ENCODE assay signal across 1 cellular context in the genomic region with DNA sequence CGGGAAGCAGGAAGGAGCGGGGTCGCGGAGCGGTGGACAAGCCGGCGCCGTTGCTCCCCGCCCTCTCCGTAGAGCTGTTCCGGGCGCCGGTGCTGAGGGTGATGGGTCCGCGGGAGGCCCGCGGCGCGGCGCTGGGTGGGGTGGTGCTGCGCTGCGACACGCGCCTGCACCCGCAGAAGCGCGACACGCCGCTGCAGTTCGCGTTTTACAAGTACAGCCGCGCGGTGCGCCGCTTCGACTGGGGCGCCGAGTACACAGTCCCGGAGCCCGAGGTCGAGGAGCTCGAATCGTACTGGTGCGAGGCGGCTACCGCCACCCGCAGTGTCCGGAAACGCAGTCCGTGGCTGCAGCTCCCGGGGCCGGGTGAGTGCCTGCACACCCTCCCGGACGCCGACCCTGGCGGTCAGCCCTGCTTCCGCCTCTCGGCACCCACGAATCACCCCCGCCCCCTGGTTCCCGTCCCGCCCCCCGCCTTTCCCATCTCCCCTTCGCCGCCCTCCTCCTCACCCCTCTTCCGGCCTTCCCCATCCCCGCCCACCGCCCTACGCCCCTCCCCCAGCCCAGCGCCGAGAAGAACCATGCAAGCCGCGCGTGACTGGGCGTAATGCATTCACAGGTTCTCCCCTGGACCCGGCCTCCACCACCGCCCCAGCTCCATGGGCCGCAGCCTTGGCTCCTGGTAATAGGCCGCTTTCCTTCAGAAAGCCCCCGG.
TF ChIP-seq lines count a peak whose summit lies in the region.

No MANE protein-coding gene starts in this region.

TF ChIP-seq in K562, 482 proteins besides CTCF, POLR2A, EP300 and RAD21 (continued from another document and continues in another):
- TF ChIP-seq, protein P1, sequence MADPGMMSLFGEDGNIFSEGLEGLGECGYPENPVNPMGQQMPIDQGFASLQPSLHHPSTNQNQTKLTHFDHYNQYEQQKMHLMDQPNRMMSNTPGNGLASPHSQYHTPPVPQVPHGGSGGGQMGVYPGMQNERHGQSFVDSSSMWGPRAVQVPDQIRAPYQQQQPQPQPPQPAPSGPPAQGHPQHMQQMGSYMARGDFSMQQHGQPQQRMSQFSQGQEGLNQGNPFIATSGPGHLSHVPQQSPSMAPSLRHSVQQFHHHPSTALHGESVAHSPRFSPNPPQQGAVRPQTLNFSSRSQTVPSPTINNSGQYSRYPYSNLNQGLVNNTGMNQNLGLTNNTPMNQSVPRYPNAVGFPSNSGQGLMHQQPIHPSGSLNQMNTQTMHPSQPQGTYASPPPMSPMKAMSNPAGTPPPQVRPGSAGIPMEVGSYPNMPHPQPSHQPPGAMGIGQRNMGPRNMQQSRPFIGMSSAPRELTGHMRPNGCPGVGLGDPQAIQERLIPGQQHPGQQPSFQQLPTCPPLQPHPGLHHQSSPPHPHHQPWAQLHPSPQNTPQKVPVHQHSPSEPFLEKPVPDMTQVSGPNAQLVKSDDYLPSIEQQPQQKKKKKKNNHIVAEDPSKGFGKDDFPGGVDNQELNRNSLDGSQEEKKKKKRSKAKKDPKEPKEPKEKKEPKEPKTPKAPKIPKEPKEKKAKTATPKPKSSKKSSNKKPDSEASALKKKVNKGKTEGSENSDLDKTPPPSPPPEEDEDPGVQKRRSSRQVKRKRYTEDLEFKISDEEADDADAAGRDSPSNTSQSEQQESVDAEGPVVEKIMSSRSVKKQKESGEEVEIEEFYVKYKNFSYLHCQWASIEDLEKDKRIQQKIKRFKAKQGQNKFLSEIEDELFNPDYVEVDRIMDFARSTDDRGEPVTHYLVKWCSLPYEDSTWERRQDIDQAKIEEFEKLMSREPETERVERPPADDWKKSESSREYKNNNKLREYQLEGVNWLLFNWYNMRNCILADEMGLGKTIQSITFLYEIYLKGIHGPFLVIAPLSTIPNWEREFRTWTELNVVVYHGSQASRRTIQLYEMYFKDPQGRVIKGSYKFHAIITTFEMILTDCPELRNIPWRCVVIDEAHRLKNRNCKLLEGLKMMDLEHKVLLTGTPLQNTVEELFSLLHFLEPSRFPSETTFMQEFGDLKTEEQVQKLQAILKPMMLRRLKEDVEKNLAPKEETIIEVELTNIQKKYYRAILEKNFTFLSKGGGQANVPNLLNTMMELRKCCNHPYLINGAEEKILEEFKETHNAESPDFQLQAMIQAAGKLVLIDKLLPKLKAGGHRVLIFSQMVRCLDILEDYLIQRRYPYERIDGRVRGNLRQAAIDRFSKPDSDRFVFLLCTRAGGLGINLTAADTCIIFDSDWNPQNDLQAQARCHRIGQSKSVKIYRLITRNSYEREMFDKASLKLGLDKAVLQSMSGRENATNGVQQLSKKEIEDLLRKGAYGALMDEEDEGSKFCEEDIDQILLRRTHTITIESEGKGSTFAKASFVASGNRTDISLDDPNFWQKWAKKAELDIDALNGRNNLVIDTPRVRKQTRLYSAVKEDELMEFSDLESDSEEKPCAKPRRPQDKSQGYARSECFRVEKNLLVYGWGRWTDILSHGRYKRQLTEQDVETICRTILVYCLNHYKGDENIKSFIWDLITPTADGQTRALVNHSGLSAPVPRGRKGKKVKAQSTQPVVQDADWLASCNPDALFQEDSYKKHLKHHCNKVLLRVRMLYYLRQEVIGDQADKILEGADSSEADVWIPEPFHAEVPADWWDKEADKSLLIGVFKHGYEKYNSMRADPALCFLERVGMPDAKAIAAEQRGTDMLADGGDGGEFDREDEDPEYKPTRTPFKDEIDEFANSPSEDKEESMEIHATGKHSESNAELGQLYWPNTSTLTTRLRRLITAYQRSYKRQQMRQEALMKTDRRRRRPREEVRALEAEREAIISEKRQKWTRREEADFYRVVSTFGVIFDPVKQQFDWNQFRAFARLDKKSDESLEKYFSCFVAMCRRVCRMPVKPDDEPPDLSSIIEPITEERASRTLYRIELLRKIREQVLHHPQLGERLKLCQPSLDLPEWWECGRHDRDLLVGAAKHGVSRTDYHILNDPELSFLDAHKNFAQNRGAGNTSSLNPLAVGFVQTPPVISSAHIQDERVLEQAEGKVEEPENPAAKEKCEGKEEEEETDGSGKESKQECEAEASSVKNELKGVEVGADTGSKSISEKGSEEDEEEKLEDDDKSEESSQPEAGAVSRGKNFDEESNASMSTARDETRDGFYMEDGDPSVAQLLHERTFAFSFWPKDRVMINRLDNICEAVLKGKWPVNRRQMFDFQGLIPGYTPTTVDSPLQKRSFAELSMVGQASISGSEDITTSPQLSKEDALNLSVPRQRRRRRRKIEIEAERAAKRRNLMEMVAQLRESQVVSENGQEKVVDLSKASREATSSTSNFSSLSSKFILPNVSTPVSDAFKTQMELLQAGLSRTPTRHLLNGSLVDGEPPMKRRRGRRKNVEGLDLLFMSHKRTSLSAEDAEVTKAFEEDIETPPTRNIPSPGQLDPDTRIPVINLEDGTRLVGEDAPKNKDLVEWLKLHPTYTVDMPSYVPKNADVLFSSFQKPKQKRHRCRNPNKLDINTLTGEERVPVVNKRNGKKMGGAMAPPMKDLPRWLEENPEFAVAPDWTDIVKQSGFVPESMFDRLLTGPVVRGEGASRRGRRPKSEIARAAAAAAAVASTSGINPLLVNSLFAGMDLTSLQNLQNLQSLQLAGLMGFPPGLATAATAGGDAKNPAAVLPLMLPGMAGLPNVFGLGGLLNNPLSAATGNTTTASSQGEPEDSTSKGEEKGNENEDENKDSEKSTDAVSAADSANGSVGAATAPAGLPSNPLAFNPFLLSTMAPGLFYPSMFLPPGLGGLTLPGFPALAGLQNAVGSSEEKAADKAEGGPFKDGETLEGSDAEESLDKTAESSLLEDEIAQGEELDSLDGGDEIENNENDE (IDR thresholded peaks at IDR 0.05; ENCODE audit: low read depth, low read length) = no peak
- TF ChIP-seq PHTF2 (CRISPR knock-in tag; IDR thresholded peaks at IDR 0.05) (no peak), ZNF239 (CRISPR knock-in tag; IDR thresholded peaks at IDR 0.05) (no peak), FOXA1 (IDR thresholded peaks at IDR 0.05; ENCODE audit: borderline replicate concordance) (no peak), ATF7 (IDR thresholded peaks at IDR 0.05) (peak; percentile 62; the same call in 1 of the 2 replicates), SMAD3 (CRISPR knock-in tag; conservative IDR thresholded peaks at IDR 0.05) (no peak), MEF2A (IDR thresholded peaks at IDR 0.05; ENCODE audit: control insufficient read depth, low read depth, low read length) (no peak), ZNF324 (CRISPR knock-in tag; IDR thresholded peaks at IDR 0.05) (no peak), CC2D1A (IDR thresholded peaks at IDR 0.05) (no peak), SUPT5H (IDR thresholded peaks at IDR 0.05) (peak; percentile 89), RHOXF2B (CRISPR knock-in tag; conservative IDR thresholded peaks at IDR 0.05) (no peak), OTX1 (CRISPR knock-in tag; IDR thresholded peaks at IDR 0.05) (no peak), ETV6 (IDR thresholded peaks at IDR 0.05; ENCODE audit: borderline replicate concordance in 1 of 2, low read depth in 2 of 2, low read length in 1 of 2) (0 out of 4 replicates have a peak, but pooled peaks of 1 of the 2 experiments have one; percentile 69), ETV6 (CRISPR knock-in tag; IDR thresholded peaks at IDR 0.05; ENCODE audit: borderline replicate concordance) (no peak), EGR1 (conservative IDR thresholded peaks at IDR 0.05) (0 out of 2 replicates have a peak, but pooled peaks have one; percentile 49), ZBED1 (IDR thresholded peaks at IDR 0.05) (no peak), HSF4 (CRISPR knock-in tag; IDR thresholded peaks at IDR 0.05; ENCODE audit: borderline replicate concordance) (no peak), BRF1 (IDR thresholded peaks at IDR 0.05; ENCODE audit: borderline replicate concordance, extremely low read depth, insufficient read length) (no peak), ZNF436 (CRISPR knock-in tag; IDR thresholded peaks at IDR 0.05) (no peak), GABPA (tag; conservative IDR thresholded peaks at IDR 0.05; ENCODE audit: low read depth) (peak; percentile 87), SMARCA4 (IDR thresholded peaks at IDR 0.05) (no peak), ZNF764 (CRISPR knock-in tag; IDR thresholded peaks at IDR 0.05; ENCODE audit: low read depth) (no peak; the same call in 1 of the 2 replicates), SMAD1 (IDR thresholded peaks at IDR 0.05; ENCODE audit: low read depth, low read length, partially characterized antibody) (peak; percentile 13), NR1H2 (CRISPR knock-in tag; IDR thresholded peaks at IDR 0.05) (no peak), ZNF75A (CRISPR knock-in tag; IDR thresholded peaks at IDR 0.05) (no peak), U2AF2 (optimal IDR thresholded peaks at IDR 0.05; ENCODE audit: low read depth, low read length) (no peak), ZNF224 (CRISPR knock-in tag; IDR thresholded peaks at IDR 0.05) (no peak)
- TF ChIP-seq, protein P2, sequence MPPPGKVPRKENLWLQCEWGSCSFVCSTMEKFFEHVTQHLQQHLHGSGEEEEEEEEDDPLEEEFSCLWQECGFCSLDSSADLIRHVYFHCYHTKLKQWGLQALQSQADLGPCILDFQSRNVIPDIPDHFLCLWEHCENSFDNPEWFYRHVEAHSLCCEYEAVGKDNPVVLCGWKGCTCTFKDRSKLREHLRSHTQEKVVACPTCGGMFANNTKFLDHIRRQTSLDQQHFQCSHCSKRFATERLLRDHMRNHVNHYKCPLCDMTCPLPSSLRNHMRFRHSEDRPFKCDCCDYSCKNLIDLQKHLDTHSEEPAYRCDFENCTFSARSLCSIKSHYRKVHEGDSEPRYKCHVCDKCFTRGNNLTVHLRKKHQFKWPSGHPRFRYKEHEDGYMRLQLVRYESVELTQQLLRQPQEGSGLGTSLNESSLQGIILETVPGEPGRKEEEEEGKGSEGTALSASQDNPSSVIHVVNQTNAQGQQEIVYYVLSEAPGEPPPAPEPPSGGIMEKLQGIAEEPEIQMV (tag; conservative IDR thresholded peaks at IDR 0.05; ENCODE audit: low read depth) = no peak
- TF ChIP-seq, protein P3, sequence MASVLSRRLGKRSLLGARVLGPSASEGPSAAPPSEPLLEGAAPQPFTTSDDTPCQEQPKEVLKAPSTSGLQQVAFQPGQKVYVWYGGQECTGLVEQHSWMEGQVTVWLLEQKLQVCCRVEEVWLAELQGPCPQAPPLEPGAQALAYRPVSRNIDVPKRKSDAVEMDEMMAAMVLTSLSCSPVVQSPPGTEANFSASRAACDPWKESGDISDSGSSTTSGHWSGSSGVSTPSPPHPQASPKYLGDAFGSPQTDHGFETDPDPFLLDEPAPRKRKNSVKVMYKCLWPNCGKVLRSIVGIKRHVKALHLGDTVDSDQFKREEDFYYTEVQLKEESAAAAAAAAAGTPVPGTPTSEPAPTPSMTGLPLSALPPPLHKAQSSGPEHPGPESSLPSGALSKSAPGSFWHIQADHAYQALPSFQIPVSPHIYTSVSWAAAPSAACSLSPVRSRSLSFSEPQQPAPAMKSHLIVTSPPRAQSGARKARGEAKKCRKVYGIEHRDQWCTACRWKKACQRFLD (CRISPR knock-in tag; IDR thresholded peaks at IDR 0.05) = no peak
- TF ChIP-seq, protein P4, sequence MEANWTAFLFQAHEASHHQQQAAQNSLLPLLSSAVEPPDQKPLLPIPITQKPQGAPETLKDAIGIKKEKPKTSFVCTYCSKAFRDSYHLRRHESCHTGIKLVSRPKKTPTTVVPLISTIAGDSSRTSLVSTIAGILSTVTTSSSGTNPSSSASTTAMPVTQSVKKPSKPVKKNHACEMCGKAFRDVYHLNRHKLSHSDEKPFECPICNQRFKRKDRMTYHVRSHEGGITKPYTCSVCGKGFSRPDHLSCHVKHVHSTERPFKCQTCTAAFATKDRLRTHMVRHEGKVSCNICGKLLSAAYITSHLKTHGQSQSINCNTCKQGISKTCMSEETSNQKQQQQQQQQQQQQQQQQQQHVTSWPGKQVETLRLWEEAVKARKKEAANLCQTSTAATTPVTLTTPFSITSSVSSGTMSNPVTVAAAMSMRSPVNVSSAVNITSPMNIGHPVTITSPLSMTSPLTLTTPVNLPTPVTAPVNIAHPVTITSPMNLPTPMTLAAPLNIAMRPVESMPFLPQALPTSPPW (CRISPR knock-in tag; IDR thresholded peaks at IDR 0.05) = peak; percentile 90
- TF ChIP-seq, protein P5, sequence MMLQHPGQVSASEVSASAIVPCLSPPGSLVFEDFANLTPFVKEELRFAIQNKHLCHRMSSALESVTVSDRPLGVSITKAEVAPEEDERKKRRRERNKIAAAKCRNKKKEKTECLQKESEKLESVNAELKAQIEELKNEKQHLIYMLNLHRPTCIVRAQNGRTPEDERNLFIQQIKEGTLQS (IDR thresholded peaks at IDR 0.05) = no peak
- TF ChIP-seq, protein P5 (CRISPR knock-in tag; conservative IDR thresholded peaks at IDR 0.05) = no peak
- TF ChIP-seq, protein P6, sequence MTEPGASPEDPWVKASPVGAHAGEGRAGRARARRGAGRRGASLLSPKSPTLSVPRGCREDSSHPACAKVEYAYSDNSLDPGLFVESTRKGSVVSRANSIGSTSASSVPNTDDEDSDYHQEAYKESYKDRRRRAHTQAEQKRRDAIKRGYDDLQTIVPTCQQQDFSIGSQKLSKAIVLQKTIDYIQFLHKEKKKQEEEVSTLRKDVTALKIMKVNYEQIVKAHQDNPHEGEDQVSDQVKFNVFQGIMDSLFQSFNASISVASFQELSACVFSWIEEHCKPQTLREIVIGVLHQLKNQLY (CRISPR knock-in tag; conservative IDR thresholded peaks at IDR 0.05) = no peak
- TF ChIP-seq, protein P7, sequence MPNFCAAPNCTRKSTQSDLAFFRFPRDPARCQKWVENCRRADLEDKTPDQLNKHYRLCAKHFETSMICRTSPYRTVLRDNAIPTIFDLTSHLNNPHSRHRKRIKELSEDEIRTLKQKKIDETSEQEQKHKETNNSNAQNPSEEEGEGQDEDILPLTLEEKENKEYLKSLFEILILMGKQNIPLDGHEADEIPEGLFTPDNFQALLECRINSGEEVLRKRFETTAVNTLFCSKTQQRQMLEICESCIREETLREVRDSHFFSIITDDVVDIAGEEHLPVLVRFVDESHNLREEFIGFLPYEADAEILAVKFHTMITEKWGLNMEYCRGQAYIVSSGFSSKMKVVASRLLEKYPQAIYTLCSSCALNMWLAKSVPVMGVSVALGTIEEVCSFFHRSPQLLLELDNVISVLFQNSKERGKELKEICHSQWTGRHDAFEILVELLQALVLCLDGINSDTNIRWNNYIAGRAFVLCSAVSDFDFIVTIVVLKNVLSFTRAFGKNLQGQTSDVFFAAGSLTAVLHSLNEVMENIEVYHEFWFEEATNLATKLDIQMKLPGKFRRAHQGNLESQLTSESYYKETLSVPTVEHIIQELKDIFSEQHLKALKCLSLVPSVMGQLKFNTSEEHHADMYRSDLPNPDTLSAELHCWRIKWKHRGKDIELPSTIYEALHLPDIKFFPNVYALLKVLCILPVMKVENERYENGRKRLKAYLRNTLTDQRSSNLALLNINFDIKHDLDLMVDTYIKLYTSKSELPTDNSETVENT (CRISPR knock-in tag; IDR thresholded peaks at IDR 0.05) = peak; percentile 95
- TF ChIP-seq, protein P8, sequence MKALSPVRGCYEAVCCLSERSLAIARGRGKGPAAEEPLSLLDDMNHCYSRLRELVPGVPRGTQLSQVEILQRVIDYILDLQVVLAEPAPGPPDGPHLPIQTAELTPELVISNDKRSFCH (CRISPR knock-in tag; IDR thresholded peaks at IDR 0.05) = no peak
- TF ChIP-seq, protein P8 (tag; IDR thresholded peaks at IDR 0.05) = no peak
- TF ChIP-seq, protein P9, sequence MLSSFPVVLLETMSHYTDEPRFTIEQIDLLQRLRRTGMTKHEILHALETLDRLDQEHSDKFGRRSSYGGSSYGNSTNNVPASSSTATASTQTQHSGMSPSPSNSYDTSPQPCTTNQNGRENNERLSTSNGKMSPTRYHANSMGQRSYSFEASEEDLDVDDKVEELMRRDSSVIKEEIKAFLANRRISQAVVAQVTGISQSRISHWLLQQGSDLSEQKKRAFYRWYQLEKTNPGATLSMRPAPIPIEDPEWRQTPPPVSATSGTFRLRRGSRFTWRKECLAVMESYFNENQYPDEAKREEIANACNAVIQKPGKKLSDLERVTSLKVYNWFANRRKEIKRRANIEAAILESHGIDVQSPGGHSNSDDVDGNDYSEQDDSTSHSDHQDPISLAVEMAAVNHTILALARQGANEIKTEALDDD (IDR thresholded peaks at IDR 0.05) = no peak
